ENCODE assay signal across 11 cellular contexts in the genomic region with DNA sequence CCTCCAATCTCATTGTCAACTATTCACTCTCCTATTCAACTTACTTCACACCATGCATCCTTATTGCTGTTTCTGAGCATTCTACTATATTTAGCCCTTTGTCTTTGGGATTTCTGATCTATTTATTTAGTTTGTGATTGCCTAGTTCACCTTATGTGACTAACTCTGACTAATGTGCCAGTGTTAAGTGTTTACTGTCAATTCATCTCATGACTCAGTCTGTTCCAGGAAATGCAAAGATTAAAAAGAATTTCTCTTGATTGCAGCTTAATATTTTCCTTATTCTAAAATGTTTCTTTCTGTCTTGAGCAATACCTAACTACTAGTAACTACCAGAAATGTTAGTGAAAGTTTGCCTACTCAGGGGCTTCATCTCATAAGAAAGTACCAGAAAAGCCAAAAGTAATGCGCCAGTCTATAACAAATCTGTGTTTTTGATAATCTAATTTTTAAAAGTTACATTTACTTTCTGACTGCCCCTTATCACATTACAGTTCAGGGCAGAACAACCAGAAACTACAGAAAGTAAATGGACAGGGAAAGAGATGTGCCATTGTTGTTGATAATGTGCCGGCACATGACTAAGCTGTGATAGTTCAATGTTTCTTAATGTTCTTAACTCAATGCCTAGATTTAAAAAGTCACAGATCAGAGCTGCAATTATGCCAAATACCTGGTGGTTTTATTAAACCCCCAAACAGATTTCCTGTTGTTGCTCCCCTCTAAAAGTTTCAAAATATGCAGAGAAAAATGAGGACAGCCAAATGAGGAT.
A peak's percentile ranks its signal among the peaks of the same experiment; 100 is the strongest.
DNase-seq lines count a peak whose midpoint lies in the region; ATAC-seq lines count a peak whose summit lies in the region.
"Had no signal": no experiment of that assay in that cellular context is flagged by ENCODE, and none has a peak within 500 bp of the region (broad histone marks: within the 10 kb centered on the region; RNA-seq: fewer than 3 reads in every experiment).

No MANE protein-coding gene starts in this region.

- H3K9ac ChIP-seq in skeletal muscle satellite cell (ENCODE audit: low read depth, low read length) = peak overlapping the region; percentile 28

- H3K4me2 ChIP-seq in skeletal muscle satellite cell (ENCODE audit: low read length) = peak overlapping the region; percentile 52

- H3K27me3 ChIP-seq in skeletal muscle satellite cell (ENCODE audit: control insufficient read depth, insufficient read depth, low read length) (no peaks in the 10 kb centered on the region), SJCRH30 (no peaks in the 10 kb centered on the region)

- no peaks in the 10 kb centered on the region for H3K36me3 ChIP-seq in skeletal muscle satellite cell (ENCODE audit: insufficient read depth, low read length)
- no peaks in the 10 kb centered on the region for H3K36me3 ChIP-seq in SJCRH30

- peaks cover 25% of the 10 kb centered on the region for H3K4me1 ChIP-seq in skeletal muscle satellite cell (ENCODE audit: control insufficient read depth, insufficient read depth, low read length)
- no peaks in the 10 kb centered on the region for H3K4me1 ChIP-seq in SJCRH30

- H3K27ac ChIP-seq in SJCRH30 = no peak overlapping the region
- H3K27ac ChIP-seq: 22Rv1 had no signal

- H3K9me3 ChIP-seq in skeletal muscle satellite cell (replicated peaks; ENCODE audit: low read length) = no peaks in the 10 kb centered on the region
- no peaks in the 10 kb centered on the region for H3K9me3 ChIP-seq in SJCRH30 (replicated peaks)

- H3K4me3 ChIP-seq in skeletal muscle satellite cell (ENCODE audit: low read length) (peak overlapping the region; percentile 29), SJCRH30 (no peak overlapping the region)

- no peak for ATAC-seq in GM21423 (IDR thresholded peaks at IDR 0.05; ENCODE audit: unreplicated experiment)

- peak; percentile 70 for DNase-seq in DMS153 (lab: John Stamatoyannopoulos, UW)
- no peak for DNase-seq in DMS153 treated with DMSO at 0.1 percent for 48 hours (lab: John Stamatoyannopoulos, UW; ENCODE audit: unreplicated experiment)
- DNase-seq in RKO (ENCODE audit: low spot score) = peak; percentile 64
- DNase-seq in fibroblast of peridontal ligament (ENCODE audit: extremely low read depth) = peak; percentile 71
- DNase-seq in foreskin melanocyte = no peak
- no peak for DNase-seq in SJCRH30
- DNase-seq: activated naive CD8-positive, alpha-beta T cell treated with anti-CD3 and anti-CD28 coated beads, Interleukin-2, amount 10 ng/mL, durations not matched to agents 7 days and 5 days; MM.1S had no signal

Comparison
In these comparisons a context has a peak if more than half of its experiments do, and no peak if none do; other contexts are left out.
1. DNase-seq: peak in DMS153 (single experiment), RKO (single experiment) and fibroblast of peridontal ligament (single experiment); none in DMS153 treated with DMSO at 0.1 percent for 48 hours (single experiment), foreskin melanocyte (single experiment) and SJCRH30 (0 of 2).